24 cellular contexts compared by ENCODE assay signal in genomic region chr13:98321356-98321755, GRCh38.
"Had no signal": no experiment of that assay in that cellular context is flagged by ENCODE, and none has a peak within 500 bp of the region (broad histone marks: within the 10 kb centered on the region; RNA-seq: fewer than 3 reads in every experiment).

No MANE protein-coding gene starts in this region.

- H3K4me3 Mint-ChIP-seq: dendritic cell treated with granulocyte-macrophage colony-stimulating factor and Interleukin-4, amounts not matched to agents 40 ng/mL and 50 ng/mL, for 4 days; effector memory CD8-positive, alpha-beta T cell; naive B cell; nephron; stimulated activated naive B cell treated with anti-CD40 and anti-IgM and Interleukin-4, amounts not matched to agents 10 μg/mL and 1 μg/mL and 100 μg/mL, for 72 hours; stimulated activated naive CD8-positive, alpha-beta T cell treated with anti-CD3 and anti-CD28 coated beads, Interleukin-15, amount 100 ng/mL, for 72 hours had no signal

- H3K27ac Mint-ChIP-seq: dendritic cell treated with granulocyte-macrophage colony-stimulating factor and Interleukin-4, amounts not matched to agents 40 ng/mL and 50 ng/mL, for 4 days; effector memory CD8-positive, alpha-beta T cell; naive B cell; stimulated activated naive B cell treated with anti-CD40 and anti-IgM and Interleukin-4, amounts not matched to agents 10 μg/mL and 1 μg/mL and 100 μg/mL, for 72 hours; stimulated activated naive CD8-positive, alpha-beta T cell treated with anti-CD3 and anti-CD28 coated beads, Interleukin-15, amount 100 ng/mL, for 72 hours had no signal

- H3K27me3 Mint-ChIP-seq: dendritic cell treated with granulocyte-macrophage colony-stimulating factor and Interleukin-4, amounts not matched to agents 40 ng/mL and 50 ng/mL, for 4 days had no signal

- H3K4me1 Mint-ChIP-seq: naive B cell; stimulated activated naive B cell treated with anti-CD40 and anti-IgM and Interleukin-4, amounts not matched to agents 10 μg/mL and 1 μg/mL and 100 μg/mL, for 72 hours; stimulated activated naive CD8-positive, alpha-beta T cell treated with anti-CD3 and anti-CD28 coated beads, Interleukin-15, amount 100 ng/mL, for 72 hours had no signal

- ATAC-seq: effector memory CD8-positive, alpha-beta T cell; foreskin keratinocyte; left colon; left ventricle myocardium superior; psoas muscle; stimulated activated naive B cell treated with anti-CD40 and anti-IgM and Interleukin-4, amounts not matched to agents 10 μg/mL and 1 μg/mL and 100 μg/mL, for 72 hours; stimulated activated naive CD8-positive, alpha-beta T cell treated with anti-CD3 and anti-CD28 coated beads, Interleukin-15, amount 100 ng/mL, for 72 hours had no signal

- H3K4me3 ChIP-seq: hepatocyte, lung, psoas muscle, right lobe of liver, spleen, testis, tibial nerve had no signal

- H3K27me3 ChIP-seq: foreskin keratinocyte, hepatocyte, neutrophil, right lobe of liver, spleen, testis, tibial nerve had no signal

- H3K27ac ChIP-seq: foreskin keratinocyte, hepatocyte, neutrophil, psoas muscle, right lobe of liver, spleen, testis, tibial nerve had no signal

- DNase-seq: effector memory CD8-positive, alpha-beta T cell; erythroblast; foreskin keratinocyte; head of caudate nucleus; left colon; left ventricle myocardium superior; mesenchymal stem cell; naive B cell; psoas muscle; retina; right lobe of liver; spleen; stimulated activated CD4-positive, alpha-beta T cell treated with anti-CD3 and anti-CD28 coated beads, Interleukin-15, amount 100 ng/mL, for 24 hours; stimulated activated CD4-positive, alpha-beta T cell treated with anti-CD3 and anti-CD28 coated beads, Interleukin-1b, Interleukin-23, amount 100 ng/mL, for 48 hours; stimulated activated CD4-positive, alpha-beta T cell treated with anti-CD3 and anti-CD28 coated beads, Interleukin-4, amount 100 ng/mL, for 24 hours; stimulated activated naive B cell treated with anti-CD40 and anti-IgM and Interleukin-4, amounts not matched to agents 10 μg/mL and 1 μg/mL and 100 μg/mL, for 72 hours; stimulated activated naive CD8-positive, alpha-beta T cell treated with anti-CD3 and anti-CD28 coated beads, Interleukin-15, amount 100 ng/mL, for 72 hours; testis had no signal

- H3K9me3 Mint-ChIP-seq: effector memory CD8-positive, alpha-beta T cell; nephron; stimulated activated naive B cell treated with anti-CD40 and anti-IgM and Interleukin-4, amounts not matched to agents 10 μg/mL and 1 μg/mL and 100 μg/mL, for 72 hours; stimulated activated naive CD8-positive, alpha-beta T cell treated with anti-CD3 and anti-CD28 coated beads, Interleukin-15, amount 100 ng/mL, for 72 hours had no signal

- H2AFZ ChIP-seq: hepatocyte had no signal

- H3K4me1 ChIP-seq: foreskin keratinocyte, psoas muscle, testis had no signal

- H3K4me2 ChIP-seq: hepatocyte had no signal

- H3K36me3 Mint-ChIP-seq: naive B cell; stimulated activated naive B cell treated with anti-CD40 and anti-IgM and Interleukin-4, amounts not matched to agents 10 μg/mL and 1 μg/mL and 100 μg/mL, for 72 hours had no signal

- H3K36me3 ChIP-seq: neutrophil, spleen, tibial nerve had no signal

- H3K9me3 ChIP-seq: neutrophil, psoas muscle, right lobe of liver, spleen, testis, tibial nerve had no signal
